ENCODE assay signal across 1 cellular context in genomic region chr1:42962641-42963377, GRCh38.
TF ChIP-seq lines count a peak whose summit lies in the region.

No MANE protein-coding gene starts in this region.

TF ChIP-seq in HepG2, 621 proteins besides CTCF, POLR2A, EP300 and RAD21 (continued from another document and continues in another):
- TF ChIP-seq PATZ1 (CRISPR knock-in tag; IDR thresholded peaks at IDR 0.05), result peak; percentile 27; the same call in 1 of the 2 replicates
- 0 out of 4 replicates have a peak, but pooled peaks of 1 of the 2 experiments have one; percentile 20 for TF ChIP-seq HMGXB4 (CRISPR knock-in tag; IDR thresholded peaks at IDR 0.05; ENCODE audit: borderline replicate concordance in 1 of 2, low read depth in 1 of 2)
- TF ChIP-seq, protein P1, sequence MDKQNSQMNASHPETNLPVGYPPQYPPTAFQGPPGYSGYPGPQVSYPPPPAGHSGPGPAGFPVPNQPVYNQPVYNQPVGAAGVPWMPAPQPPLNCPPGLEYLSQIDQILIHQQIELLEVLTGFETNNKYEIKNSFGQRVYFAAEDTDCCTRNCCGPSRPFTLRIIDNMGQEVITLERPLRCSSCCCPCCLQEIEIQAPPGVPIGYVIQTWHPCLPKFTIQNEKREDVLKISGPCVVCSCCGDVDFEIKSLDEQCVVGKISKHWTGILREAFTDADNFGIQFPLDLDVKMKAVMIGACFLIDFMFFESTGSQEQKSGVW (CRISPR knock-in tag; IDR thresholded peaks at IDR 0.05; ENCODE audit: borderline replicate concordance), result no peak
- no peak for TF ChIP-seq ZNF674 (CRISPR knock-in tag; IDR thresholded peaks at IDR 0.05; ENCODE audit: low read depth)
- peak; percentile 8; the same call in 1 of the 2 replicates for TF ChIP-seq ETV5 (CRISPR knock-in tag; IDR thresholded peaks at IDR 0.05; ENCODE audit: borderline replicate concordance)
- peak; percentile 92 for TF ChIP-seq ZSCAN25 (CRISPR knock-in tag; IDR thresholded peaks at IDR 0.05)
- no peak for TF ChIP-seq PRDM4 (CRISPR knock-in tag; IDR thresholded peaks at IDR 0.05; ENCODE audit: borderline replicate concordance)
- peak; percentile 5; the same call in 1 of the 2 replicates for TF ChIP-seq HMG20A (CRISPR knock-in tag; IDR thresholded peaks at IDR 0.05; ENCODE audit: borderline replicate concordance)
- no peak for TF ChIP-seq RBM39 (IDR thresholded peaks at IDR 0.05; ENCODE audit: low read depth, low read length, poor library complexity, severe bottlenecking)
- no peak for TF ChIP-seq ARHGAP35 (CRISPR knock-in tag; IDR thresholded peaks at IDR 0.05; ENCODE audit: borderline replicate concordance)
- TF ChIP-seq ZFP36L1 (CRISPR knock-in tag; IDR thresholded peaks at IDR 0.05), result 0 out of 2 replicates have a peak, but pooled peaks have one; percentile 41
- TF ChIP-seq MAFF (IDR thresholded peaks at IDR 0.05; ENCODE audit: low read depth, low read length), result peak; percentile 100
- no peak for TF ChIP-seq DBP (CRISPR knock-in tag; IDR thresholded peaks at IDR 0.05; ENCODE audit: not compliant biosample characterization)
- TF ChIP-seq ZFP62 (CRISPR knock-in tag; IDR thresholded peaks at IDR 0.05), result no peak
- TF ChIP-seq, protein P2, sequence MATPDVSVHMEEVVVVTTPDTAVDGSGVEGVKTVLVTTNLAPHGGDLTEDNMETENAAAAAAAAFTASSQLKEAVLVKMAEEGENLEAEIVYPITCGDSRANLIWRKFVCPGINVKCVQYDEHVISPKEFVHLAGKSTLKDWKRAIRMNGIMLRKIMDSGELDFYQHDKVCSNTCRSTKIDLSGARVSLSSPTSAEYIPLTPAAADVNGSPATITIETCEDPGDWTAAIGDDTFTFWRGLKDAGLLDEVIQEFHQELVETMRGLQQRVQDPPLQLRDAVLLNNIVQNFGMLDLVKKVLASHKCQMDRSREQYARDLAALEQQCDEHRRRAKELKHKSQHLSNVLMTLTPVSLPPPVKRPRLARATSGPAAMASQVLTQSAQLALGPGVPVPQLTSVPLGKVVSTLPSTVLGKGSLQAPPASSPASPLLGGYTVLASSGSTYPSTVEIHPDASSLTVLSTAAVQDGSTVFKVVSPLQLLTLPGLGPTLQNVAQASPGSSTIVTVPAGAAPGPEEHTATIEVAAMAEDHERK (CRISPR knock-in tag; IDR thresholded peaks at IDR 0.05; ENCODE audit: low read depth), result no peak
- no peak for TF ChIP-seq REL (CRISPR knock-in tag; conservative IDR thresholded peaks at IDR 0.05)
- TF ChIP-seq TBX2 (CRISPR knock-in tag; IDR thresholded peaks at IDR 0.05; ENCODE audit: borderline replicate concordance), result peak; percentile 50; the same call in 1 of the 2 replicates
- no peak for TF ChIP-seq PRDM15 (CRISPR knock-in tag; IDR thresholded peaks at IDR 0.05)
- 0 out of 2 replicates have a peak, but pooled peaks have one; percentile 45 for TF ChIP-seq ZNF747 (CRISPR knock-in tag; IDR thresholded peaks at IDR 0.05; ENCODE audit: borderline replicate concordance)
- peak; percentile 21; the same call in 1 of the 2 replicates for TF ChIP-seq CEBPG (CRISPR knock-in tag; IDR thresholded peaks at IDR 0.05)
- TF ChIP-seq, protein P3, sequence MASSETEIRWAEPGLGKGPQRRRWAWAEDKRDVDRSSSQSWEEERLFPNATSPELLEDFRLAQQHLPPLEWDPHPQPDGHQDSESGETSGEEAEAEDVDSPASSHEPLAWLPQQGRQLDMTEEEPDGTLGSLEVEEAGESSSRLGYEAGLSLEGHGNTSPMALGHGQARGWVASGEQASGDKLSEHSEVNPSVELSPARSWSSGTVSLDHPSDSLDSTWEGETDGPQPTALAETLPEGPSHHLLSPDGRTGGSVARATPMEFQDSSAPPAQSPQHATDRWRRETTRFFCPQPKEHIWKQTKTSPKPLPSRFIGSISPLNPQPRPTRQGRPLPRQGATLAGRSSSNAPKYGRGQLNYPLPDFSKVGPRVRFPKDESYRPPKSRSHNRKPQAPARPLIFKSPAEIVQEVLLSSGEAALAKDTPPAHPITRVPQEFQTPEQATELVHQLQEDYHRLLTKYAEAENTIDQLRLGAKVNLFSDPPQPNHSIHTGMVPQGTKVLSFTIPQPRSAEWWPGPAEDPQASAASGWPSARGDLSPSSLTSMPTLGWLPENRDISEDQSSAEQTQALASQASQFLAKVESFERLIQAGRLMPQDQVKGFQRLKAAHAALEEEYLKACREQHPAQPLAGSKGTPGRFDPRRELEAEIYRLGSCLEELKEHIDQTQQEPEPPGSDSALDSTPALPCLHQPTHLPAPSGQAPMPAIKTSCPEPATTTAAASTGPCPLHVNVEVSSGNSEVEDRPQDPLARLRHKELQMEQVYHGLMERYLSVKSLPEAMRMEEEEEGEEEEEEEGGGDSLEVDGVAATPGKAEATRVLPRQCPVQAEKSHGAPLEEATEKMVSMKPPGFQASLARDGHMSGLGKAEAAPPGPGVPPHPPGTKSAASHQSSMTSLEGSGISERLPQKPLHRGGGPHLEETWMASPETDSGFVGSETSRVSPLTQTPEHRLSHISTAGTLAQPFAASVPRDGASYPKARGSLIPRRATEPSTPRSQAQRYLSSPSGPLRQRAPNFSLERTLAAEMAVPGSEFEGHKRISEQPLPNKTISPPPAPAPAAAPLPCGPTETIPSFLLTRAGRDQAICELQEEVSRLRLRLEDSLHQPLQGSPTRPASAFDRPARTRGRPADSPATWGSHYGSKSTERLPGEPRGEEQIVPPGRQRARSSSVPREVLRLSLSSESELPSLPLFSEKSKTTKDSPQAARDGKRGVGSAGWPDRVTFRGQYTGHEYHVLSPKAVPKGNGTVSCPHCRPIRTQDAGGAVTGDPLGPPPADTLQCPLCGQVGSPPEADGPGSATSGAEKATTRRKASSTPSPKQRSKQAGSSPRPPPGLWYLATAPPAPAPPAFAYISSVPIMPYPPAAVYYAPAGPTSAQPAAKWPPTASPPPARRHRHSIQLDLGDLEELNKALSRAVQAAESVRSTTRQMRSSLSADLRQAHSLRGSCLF (CRISPR knock-in tag; IDR thresholded peaks at IDR 0.05; ENCODE audit: borderline replicate concordance), result no peak
- TF ChIP-seq REXO4 (CRISPR knock-in tag; IDR thresholded peaks at IDR 0.05; ENCODE audit: borderline replicate concordance), result no peak
- no peak for TF ChIP-seq KAT7 (CRISPR knock-in tag; IDR thresholded peaks at IDR 0.05; ENCODE audit: borderline replicate concordance)
- TF ChIP-seq IRF2 (CRISPR knock-in tag; IDR thresholded peaks at IDR 0.05), result 0 out of 2 replicates have a peak, but pooled peaks have one; percentile 13
- peak; percentile 67 for TF ChIP-seq SAP130 (CRISPR knock-in tag; IDR thresholded peaks at IDR 0.05; ENCODE audit: low read depth)
- TF ChIP-seq ETV6 (CRISPR knock-in tag; conservative IDR thresholded peaks at IDR 0.05), result no peak
- 0 out of 2 replicates have a peak, but pooled peaks have one; percentile 11 for TF ChIP-seq ZNF614 (CRISPR knock-in tag; IDR thresholded peaks at IDR 0.05; ENCODE audit: borderline replicate concordance)
- peak; percentile 91 for TF ChIP-seq MAFG (CRISPR knock-in tag; IDR thresholded peaks at IDR 0.05)
- TF ChIP-seq HDAC2 (CRISPR knock-in tag; IDR thresholded peaks at IDR 0.05), result 0 out of 2 replicates have a peak, but pooled peaks have one; percentile 22
- TF ChIP-seq, protein P4, sequence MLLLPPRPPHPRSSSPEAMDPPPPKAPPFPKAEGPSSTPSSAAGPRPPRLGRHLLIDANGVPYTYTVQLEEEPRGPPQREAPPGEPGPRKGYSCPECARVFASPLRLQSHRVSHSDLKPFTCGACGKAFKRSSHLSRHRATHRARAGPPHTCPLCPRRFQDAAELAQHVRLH (CRISPR knock-in tag; IDR thresholded peaks at IDR 0.05; ENCODE audit: borderline replicate concordance, low read depth), result no peak
- peak; percentile 23; the same call in 1 of the 2 replicates for TF ChIP-seq ZBTB7B (CRISPR knock-in tag; IDR thresholded peaks at IDR 0.05)
- TF ChIP-seq ZNF432 (CRISPR knock-in tag; IDR thresholded peaks at IDR 0.05; ENCODE audit: borderline replicate concordance), result no peak
- no peak for TF ChIP-seq PHF8 (CRISPR knock-in tag; IDR thresholded peaks at IDR 0.05)
